In genomic region chr2:219218279-219219112, GRCh38 we compare ENCODE assay signal across 1 cellular context.
TF ChIP-seq lines count a peak whose summit lies in the region.

ABCB6 (minus strand) TSS chr2:219218958; CDS start chr2:219218673, 285 bp downstream.

TF ChIP-seq in K562, 482 proteins besides CTCF, POLR2A, EP300 and RAD21 (continued from another document and continues in another):
- TF ChIP-seq, protein P1, sequence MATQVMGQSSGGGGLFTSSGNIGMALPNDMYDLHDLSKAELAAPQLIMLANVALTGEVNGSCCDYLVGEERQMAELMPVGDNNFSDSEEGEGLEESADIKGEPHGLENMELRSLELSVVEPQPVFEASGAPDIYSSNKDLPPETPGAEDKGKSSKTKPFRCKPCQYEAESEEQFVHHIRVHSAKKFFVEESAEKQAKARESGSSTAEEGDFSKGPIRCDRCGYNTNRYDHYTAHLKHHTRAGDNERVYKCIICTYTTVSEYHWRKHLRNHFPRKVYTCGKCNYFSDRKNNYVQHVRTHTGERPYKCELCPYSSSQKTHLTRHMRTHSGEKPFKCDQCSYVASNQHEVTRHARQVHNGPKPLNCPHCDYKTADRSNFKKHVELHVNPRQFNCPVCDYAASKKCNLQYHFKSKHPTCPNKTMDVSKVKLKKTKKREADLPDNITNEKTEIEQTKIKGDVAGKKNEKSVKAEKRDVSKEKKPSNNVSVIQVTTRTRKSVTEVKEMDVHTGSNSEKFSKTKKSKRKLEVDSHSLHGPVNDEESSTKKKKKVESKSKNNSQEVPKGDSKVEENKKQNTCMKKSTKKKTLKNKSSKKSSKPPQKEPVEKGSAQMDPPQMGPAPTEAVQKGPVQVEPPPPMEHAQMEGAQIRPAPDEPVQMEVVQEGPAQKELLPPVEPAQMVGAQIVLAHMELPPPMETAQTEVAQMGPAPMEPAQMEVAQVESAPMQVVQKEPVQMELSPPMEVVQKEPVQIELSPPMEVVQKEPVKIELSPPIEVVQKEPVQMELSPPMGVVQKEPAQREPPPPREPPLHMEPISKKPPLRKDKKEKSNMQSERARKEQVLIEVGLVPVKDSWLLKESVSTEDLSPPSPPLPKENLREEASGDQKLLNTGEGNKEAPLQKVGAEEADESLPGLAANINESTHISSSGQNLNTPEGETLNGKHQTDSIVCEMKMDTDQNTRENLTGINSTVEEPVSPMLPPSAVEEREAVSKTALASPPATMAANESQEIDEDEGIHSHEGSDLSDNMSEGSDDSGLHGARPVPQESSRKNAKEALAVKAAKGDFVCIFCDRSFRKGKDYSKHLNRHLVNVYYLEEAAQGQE (CRISPR knock-in tag; IDR thresholded peaks at IDR 0.05; ENCODE audit: low read depth) = peak; percentile 85
- TF ChIP-seq SAFB (IDR thresholded peaks at IDR 0.05; ENCODE audit: borderline replicate concordance, low read depth, low read length) (peak; percentile 86), TFE3 (CRISPR knock-in tag; IDR thresholded peaks at IDR 0.05) (peak; percentile 95), GTF2E2 (tag; IDR thresholded peaks at IDR 0.05) (no peak), ETS2 (tag; IDR thresholded peaks at IDR 0.05; ENCODE audit: borderline replicate concordance, poor library complexity, severe bottlenecking) (no peak), MCM2 (IDR thresholded peaks at IDR 0.05; ENCODE audit: low read depth) (no peak), SMARCE1 (IDR thresholded peaks at IDR 0.05) (no peak), ZNF347 (CRISPR knock-in tag; IDR thresholded peaks at IDR 0.05; ENCODE audit: low read depth) (no peak), ZNF75A (CRISPR knock-in tag; IDR thresholded peaks at IDR 0.05) (no peak), AFF1 (IDR thresholded peaks at IDR 0.05; ENCODE audit: low read depth in 1 of 2, partially characterized antibody in 2 of 2) (no peak), SP1 (CRISPR knock-in tag; IDR thresholded peaks at IDR 0.05) (peak; percentile 87), MCM3 (IDR thresholded peaks at IDR 0.05) (no peak), RFX7 (CRISPR knock-in tag; IDR thresholded peaks at IDR 0.05) (0 out of 2 replicates have a peak, but pooled peaks have one; percentile 28), NFRKB (IDR thresholded peaks at IDR 0.05; ENCODE audit: low read depth) (no peak), E2F3 (CRISPR knock-in tag; IDR thresholded peaks at IDR 0.05) (no peak), NCOR1 (IDR thresholded peaks at IDR 0.05) (no peak), ARNT (IDR thresholded peaks at IDR 0.05) (no peak), XRCC5 (IDR thresholded peaks at IDR 0.05; ENCODE audit: low read depth, low read length) (no peak), PHF21A (IDR thresholded peaks at IDR 0.05; ENCODE audit: borderline replicate concordance, low read depth) (no peak), ZNF316 (IDR thresholded peaks at IDR 0.05) (no peak), TAF15 (IDR thresholded peaks at IDR 0.05; ENCODE audit: low read depth, low read length) (no peak), GTF2B (IDR thresholded peaks at IDR 0.05; ENCODE audit: extremely low read depth, insufficient read length) (no peak), NCOA6 (IDR thresholded peaks at IDR 0.05) (no peak), RBM14 (IDR thresholded peaks at IDR 0.05; ENCODE audit: borderline replicate concordance, insufficient read depth, low read depth, low read length) (no peak), KLF6 (CRISPR knock-in tag; IDR thresholded peaks at IDR 0.05; ENCODE audit: borderline replicate concordance) (no peak), HCFC1 (IDR thresholded peaks at IDR 0.05; ENCODE audit: low read depth, low read length) (no peak), KHSRP (IDR thresholded peaks at IDR 0.05) (no peak), KLF1 (tag; IDR thresholded peaks at IDR 0.05) (no peak), TAL1 (IDR thresholded peaks at IDR 0.05) (no peak), CSDE1 (IDR thresholded peaks at IDR 0.05) (no peak), EHMT2 (IDR thresholded peaks at IDR 0.05) (0 out of 2 replicates have a peak, but pooled peaks have one; percentile 6), ZNF224 (CRISPR knock-in tag; IDR thresholded peaks at IDR 0.05) (no peak), MITF (IDR thresholded peaks at IDR 0.05) (no peak), PTBP1 (IDR thresholded peaks at IDR 0.05; ENCODE audit: low read depth, low read length) (no peak)
- TF ChIP-seq, protein P2, sequence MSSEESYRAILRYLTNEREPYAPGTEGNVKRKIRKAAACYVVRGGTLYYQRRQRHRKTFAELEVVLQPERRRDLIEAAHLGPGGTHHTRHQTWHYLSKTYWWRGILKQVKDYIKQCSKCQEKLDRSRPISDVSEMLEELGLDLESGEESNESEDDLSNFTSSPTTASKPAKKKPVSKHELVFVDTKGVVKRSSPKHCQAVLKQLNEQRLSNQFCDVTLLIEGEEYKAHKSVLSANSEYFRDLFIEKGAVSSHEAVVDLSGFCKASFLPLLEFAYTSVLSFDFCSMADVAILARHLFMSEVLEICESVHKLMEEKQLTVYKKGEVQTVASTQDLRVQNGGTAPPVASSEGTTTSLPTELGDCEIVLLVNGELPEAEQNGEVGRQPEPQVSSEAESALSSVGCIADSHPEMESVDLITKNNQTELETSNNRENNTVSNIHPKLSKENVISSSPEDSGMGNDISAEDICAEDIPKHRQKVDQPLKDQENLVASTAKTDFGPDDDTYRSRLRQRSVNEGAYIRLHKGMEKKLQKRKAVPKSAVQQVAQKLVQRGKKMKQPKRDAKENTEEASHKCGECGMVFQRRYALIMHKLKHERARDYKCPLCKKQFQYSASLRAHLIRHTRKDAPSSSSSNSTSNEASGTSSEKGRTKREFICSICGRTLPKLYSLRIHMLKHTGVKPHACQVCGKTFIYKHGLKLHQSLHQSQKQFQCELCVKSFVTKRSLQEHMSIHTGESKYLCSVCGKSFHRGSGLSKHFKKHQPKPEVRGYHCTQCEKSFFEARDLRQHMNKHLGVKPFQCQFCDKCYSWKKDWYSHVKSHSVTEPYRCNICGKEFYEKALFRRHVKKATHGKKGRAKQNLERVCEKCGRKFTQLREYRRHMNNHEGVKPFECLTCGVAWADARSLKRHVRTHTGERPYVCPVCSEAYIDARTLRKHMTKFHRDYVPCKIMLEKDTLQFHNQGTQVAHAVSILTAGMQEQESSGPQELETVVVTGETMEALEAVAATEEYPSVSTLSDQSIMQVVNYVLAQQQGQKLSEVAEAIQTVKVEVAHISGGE (CRISPR knock-in tag; IDR thresholded peaks at IDR 0.05) = 0 out of 6 replicates have a peak, but pooled peaks of 1 of the 3 experiments have one; percentile 22
- TF ChIP-seq, protein P3, sequence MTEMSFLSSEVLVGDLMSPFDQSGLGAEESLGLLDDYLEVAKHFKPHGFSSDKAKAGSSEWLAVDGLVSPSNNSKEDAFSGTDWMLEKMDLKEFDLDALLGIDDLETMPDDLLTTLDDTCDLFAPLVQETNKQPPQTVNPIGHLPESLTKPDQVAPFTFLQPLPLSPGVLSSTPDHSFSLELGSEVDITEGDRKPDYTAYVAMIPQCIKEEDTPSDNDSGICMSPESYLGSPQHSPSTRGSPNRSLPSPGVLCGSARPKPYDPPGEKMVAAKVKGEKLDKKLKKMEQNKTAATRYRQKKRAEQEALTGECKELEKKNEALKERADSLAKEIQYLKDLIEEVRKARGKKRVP (CRISPR knock-in tag; IDR thresholded peaks at IDR 0.05) = no peak
- TF ChIP-seq, protein P4, sequence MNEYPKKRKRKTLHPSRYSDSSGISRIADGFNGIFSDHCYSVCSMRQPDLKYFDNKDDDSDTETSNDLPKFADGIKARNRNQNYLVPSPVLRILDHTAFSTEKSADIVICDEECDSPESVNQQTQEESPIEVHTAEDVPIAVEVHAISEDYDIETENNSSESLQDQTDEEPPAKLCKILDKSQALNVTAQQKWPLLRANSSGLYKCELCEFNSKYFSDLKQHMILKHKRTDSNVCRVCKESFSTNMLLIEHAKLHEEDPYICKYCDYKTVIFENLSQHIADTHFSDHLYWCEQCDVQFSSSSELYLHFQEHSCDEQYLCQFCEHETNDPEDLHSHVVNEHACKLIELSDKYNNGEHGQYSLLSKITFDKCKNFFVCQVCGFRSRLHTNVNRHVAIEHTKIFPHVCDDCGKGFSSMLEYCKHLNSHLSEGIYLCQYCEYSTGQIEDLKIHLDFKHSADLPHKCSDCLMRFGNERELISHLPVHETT (CRISPR knock-in tag; conservative IDR thresholded peaks at IDR 0.05 in 1 of 2, IDR thresholded peaks at IDR 0.05 in 1 of 2) = no peak
- TF ChIP-seq, protein P5, sequence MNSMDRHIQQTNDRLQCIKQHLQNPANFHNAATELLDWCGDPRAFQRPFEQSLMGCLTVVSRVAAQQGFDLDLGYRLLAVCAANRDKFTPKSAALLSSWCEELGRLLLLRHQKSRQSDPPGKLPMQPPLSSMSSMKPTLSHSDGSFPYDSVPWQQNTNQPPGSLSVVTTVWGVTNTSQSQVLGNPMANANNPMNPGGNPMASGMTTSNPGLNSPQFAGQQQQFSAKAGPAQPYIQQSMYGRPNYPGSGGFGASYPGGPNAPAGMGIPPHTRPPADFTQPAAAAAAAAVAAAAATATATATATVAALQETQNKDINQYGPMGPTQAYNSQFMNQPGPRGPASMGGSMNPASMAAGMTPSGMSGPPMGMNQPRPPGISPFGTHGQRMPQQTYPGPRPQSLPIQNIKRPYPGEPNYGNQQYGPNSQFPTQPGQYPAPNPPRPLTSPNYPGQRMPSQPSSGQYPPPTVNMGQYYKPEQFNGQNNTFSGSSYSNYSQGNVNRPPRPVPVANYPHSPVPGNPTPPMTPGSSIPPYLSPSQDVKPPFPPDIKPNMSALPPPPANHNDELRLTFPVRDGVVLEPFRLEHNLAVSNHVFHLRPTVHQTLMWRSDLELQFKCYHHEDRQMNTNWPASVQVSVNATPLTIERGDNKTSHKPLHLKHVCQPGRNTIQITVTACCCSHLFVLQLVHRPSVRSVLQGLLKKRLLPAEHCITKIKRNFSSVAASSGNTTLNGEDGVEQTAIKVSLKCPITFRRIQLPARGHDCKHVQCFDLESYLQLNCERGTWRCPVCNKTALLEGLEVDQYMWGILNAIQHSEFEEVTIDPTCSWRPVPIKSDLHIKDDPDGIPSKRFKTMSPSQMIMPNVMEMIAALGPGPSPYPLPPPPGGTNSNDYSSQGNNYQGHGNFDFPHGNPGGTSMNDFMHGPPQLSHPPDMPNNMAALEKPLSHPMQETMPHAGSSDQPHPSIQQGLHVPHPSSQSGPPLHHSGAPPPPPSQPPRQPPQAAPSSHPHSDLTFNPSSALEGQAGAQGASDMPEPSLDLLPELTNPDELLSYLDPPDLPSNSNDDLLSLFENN (IDR thresholded peaks at IDR 0.05; ENCODE audit: low read depth in 2 of 2, low read length in 2 of 2) = no peak
- TF ChIP-seq, protein P6, sequence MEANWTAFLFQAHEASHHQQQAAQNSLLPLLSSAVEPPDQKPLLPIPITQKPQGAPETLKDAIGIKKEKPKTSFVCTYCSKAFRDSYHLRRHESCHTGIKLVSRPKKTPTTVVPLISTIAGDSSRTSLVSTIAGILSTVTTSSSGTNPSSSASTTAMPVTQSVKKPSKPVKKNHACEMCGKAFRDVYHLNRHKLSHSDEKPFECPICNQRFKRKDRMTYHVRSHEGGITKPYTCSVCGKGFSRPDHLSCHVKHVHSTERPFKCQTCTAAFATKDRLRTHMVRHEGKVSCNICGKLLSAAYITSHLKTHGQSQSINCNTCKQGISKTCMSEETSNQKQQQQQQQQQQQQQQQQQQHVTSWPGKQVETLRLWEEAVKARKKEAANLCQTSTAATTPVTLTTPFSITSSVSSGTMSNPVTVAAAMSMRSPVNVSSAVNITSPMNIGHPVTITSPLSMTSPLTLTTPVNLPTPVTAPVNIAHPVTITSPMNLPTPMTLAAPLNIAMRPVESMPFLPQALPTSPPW (CRISPR knock-in tag; IDR thresholded peaks at IDR 0.05) = peak; percentile 98
